In the genomic region with DNA sequence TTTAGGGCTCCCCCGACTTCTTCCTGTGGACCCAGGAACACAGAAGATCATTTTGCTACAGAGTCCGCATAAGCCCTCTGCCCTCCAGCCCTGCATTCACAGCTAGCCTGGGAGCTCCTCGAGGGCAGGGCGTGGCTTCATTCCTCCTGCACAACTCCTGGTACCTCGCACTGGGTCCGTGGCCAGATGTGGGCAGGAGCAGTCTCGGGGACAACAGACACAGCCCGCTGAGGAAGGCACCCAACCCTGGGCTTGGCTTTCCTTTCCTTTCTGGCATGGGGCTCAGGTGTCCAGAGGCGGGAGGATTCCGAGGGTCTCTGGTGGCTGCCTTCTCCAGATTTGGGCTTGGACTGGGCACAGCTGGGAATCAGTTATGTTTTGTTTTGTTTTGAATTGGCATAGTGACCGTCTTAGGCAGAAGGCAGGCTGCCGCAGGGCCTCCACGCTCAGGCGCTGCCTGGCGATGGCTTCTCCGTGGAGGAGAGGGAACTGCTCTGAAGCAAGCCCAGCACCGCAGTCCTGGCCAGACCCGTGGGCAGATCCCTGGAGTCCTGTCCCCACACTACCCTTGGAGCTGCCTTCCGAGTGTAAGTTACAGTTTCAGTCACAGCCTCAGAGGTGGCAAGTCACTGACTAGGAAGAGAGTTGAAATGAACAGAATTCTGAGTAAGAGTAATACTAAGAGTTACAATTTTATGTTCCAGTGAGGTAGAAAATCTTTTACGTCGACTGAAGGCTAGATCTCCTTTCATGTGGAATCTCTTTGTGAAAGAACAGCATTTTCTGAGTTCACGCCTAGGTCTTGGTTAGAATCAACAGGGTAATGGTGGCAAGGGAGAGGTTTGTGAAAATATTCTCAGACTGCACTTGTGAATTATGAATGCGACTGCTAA, we compare ENCODE assay signal across 10 cellular contexts. TPM values are rescaled to one million over a fixed set of nuclear protein-coding genes. Genes with fewer than 3 reads are reported as not detected.
A peak's percentile ranks its signal among the peaks of the same experiment; 100 is the strongest.
DNase-seq lines count a peak whose midpoint lies in the region; ATAC-seq and TF ChIP-seq lines count a peak whose summit lies in the region.
"Had no signal": no experiment of that assay in that cellular context is flagged by ENCODE, and none has a peak within 500 bp of the region (broad histone marks: within the 10 kb centered on the region; RNA-seq: fewer than 3 reads in every experiment).

No MANE protein-coding gene starts in this region.

- H3K4me1 ChIP-seq in esophagus squamous epithelium, result peaks cover 17 to 87% (median 51%) of the 10 kb centered on the region in 3 donors
- H3K4me1 ChIP-seq in left lung, result peaks cover 12 to 22% of the 10 kb centered on the region in 2 donors

- H3K4me1 Mint-ChIP-seq in endothelial cell (ENCODE audit: unreplicated experiment), result peaks cover 39% of the 10 kb centered on the region

- H3K4me3 ChIP-seq in AG10803 (ENCODE audit: low read length) (peak overlapping the region; percentile 17), esophagus squamous epithelium (peak overlapping the region in 1 of 4 donors; percentile 48), left lung (no peak overlapping the region)
- H3K4me3 ChIP-seq: tibial nerve had no signal

- DNase-seq in AG10803 (ENCODE audit: low read depth) (peak; percentile 38), esophagus squamous epithelium (lab: John Stamatoyannopoulos, UW) (no peak), sciatic nerve (ENCODE audit: low spot score) (peak; percentile 62), SHP77 treated with DMSO at 0.1 percent for 48 hours (lab: John Stamatoyannopoulos, UW) (no peak), endothelial cell (ENCODE audit: low spot score) (no peak), left lung (no peak)
- peak; percentile 48 for DNase-seq in activated T-cell treated with anti-CD3 and anti-CD28 coated beads, Interleukin-2, amount 50 U/mL, for 1 hour
- DNase-seq: brain microvascular endothelial cell had no signal

- H3K36me3 ChIP-seq in esophagus squamous epithelium, result no peaks in the 10 kb centered on the region
- no peaks in the 10 kb centered on the region for H3K36me3 ChIP-seq in left lung
- H3K36me3 ChIP-seq: brain microvascular endothelial cell, tibial nerve had no signal

- peak; percentile 73 for ATAC-seq in sciatic nerve
- ATAC-seq in GM21390 (IDR thresholded peaks at IDR 0.05; ENCODE audit: unreplicated experiment), result no peak
- ATAC-seq in left lung, result no peak

- 44 to 53% methylated on average over 9 to 10 of the region's 23 CpGs for WGBS in esophagus squamous epithelium, 2 donors

- H3K4me3 Mint-ChIP-seq in endothelial cell (ENCODE audit: unreplicated experiment), result no peak overlapping the region

- intact Hi-C loops in esophagus squamous epithelium (cut with DNase I) (no loop called here), sciatic nerve (cut with DNase I) (no loop called here), left lung (cut with DNase I) (no loop called here)

- no peaks in the 10 kb centered on the region for H3K9me3 ChIP-seq in esophagus squamous epithelium
- no peaks in the 10 kb centered on the region for H3K9me3 ChIP-seq in left lung
- H3K9me3 ChIP-seq: tibial nerve had no signal

- peak overlapping the region in 3 of 4 donors; percentile 32 to 71 (median 57) for H3K27ac ChIP-seq in esophagus squamous epithelium
- no peak overlapping the region for H3K27ac ChIP-seq in left lung
- H3K27ac ChIP-seq: brain microvascular endothelial cell had no signal

- no peak overlapping the region for H3K27ac Mint-ChIP-seq in endothelial cell (ENCODE audit: unreplicated experiment)

- no peaks in the 10 kb centered on the region for H3K36me3 Mint-ChIP-seq in endothelial cell (ENCODE audit: low read depth, unreplicated experiment)

- no peak for TF ChIP-seq POLR2A in esophagus squamous epithelium (IDR thresholded peaks at IDR 0.05)

- no peaks in the 10 kb centered on the region for H3K27me3 ChIP-seq in esophagus squamous epithelium
- H3K27me3 ChIP-seq in left lung, result no peaks in the 10 kb centered on the region
- H3K27me3 ChIP-seq: brain microvascular endothelial cell, tibial nerve had no signal

- peaks cover 8% of the 10 kb centered on the region for H3K27me3 Mint-ChIP-seq in endothelial cell (ENCODE audit: unreplicated experiment)

- TF ChIP-seq CTCF in AG10803 (conservative IDR thresholded peaks at IDR 0.05; ENCODE audit: low read length) (no peak), esophagus squamous epithelium (IDR thresholded peaks at IDR 0.05) (no peak), endothelial cell (IDR thresholded peaks at IDR 0.05; ENCODE audit: unreplicated experiment) (no peak), left lung (IDR thresholded peaks at IDR 0.05) (no peak)

- H3K9me3 Mint-ChIP-seq in endothelial cell (ENCODE audit: unreplicated experiment), result no peaks in the 10 kb centered on the region

RNA-seq across cellular contexts. Expression of gene LDLRAD4, which starts 47.9 kb away (rescaled TPM):
- total RNA-seq in esophagus squamous epithelium (10 to 100 TPM in 2 of 4 donors, 1 to 10 TPM in 1, under 1 TPM in 1; 0.91 to 17.9 (median 6.8) TPM), sciatic nerve (27.1 TPM), endothelial cell (ENCODE audit: unreplicated experiment) (34.1 TPM), left lung (10 to 100 TPM; 22.6 to 26.6 TPM)

Comparison
In these comparisons a context has a peak if more than half of its experiments do, and no peak if none do; other contexts are left out.
1. DNase-seq: peak in AG10803 (single experiment), activated T-cell treated with anti-CD3 and anti-CD28 coated beads, Interleukin-2, amount 50 U/mL, for 1 hour (single experiment) and sciatic nerve (single experiment); none in esophagus squamous epithelium (single experiment), SHP77 treated with DMSO at 0.1 percent for 48 hours (single experiment), endothelial cell (single experiment) and left lung (0 of 2).
2. H3K27ac ChIP-seq: peak in esophagus squamous epithelium (3 of 4); none in left lung (0 of 2).